In genomic region chr19:1465191-1466016, GRCh38 we compare ENCODE assay signal across 9 cellular contexts. TPM values are rescaled to one million over a fixed set of nuclear protein-coding genes. Genes with fewer than 3 reads are reported as not detected.
DNase-seq lines count a peak whose midpoint lies in the region; ATAC-seq and TF ChIP-seq lines count a peak whose summit lies in the region.
"Had no signal": no experiment of that assay in that cellular context is flagged by ENCODE, and none has a peak within 500 bp of the region (broad histone marks: within the 10 kb centered on the region; RNA-seq: fewer than 3 reads in every experiment).

No MANE protein-coding gene starts in this region.

- TF ChIP-seq CTCF in cardiac muscle cell (IDR thresholded peaks at IDR 0.05; ENCODE audit: low read depth, low read length), result peak; percentile 55

- no peaks in the 10 kb centered on the region for H3K36me3 Mint-ChIP-seq in activated CD4-positive, alpha-beta memory T cell treated with anti-CD3 and anti-CD28 coated beads for 36 hours
- H3K36me3 Mint-ChIP-seq: T-cell had no signal

- H3K4me3 Mint-ChIP-seq in activated CD4-positive, alpha-beta memory T cell treated with anti-CD3 and anti-CD28 coated beads for 36 hours, result no peak overlapping the region
- H3K4me3 Mint-ChIP-seq: T-cell had no signal

- H3K36me3 ChIP-seq in cardiac muscle cell (no peaks in the 10 kb centered on the region), skeletal muscle satellite cell (ENCODE audit: insufficient read depth, low read length) (no peaks in the 10 kb centered on the region)

- peaks cover 3% of the 10 kb centered on the region for H3K4me1 Mint-ChIP-seq in activated CD4-positive, alpha-beta memory T cell treated with anti-CD3 and anti-CD28 coated beads for 36 hours (ENCODE audit: low read depth)

- no peak overlapping the region for H3K4me3 ChIP-seq in cardiac muscle cell
- no peak overlapping the region for H3K4me3 ChIP-seq in skeletal muscle satellite cell (ENCODE audit: low read length)

- peak; percentile 36 to 64 for DNase-seq in NCI-H524 (lab: John Stamatoyannopoulos, UW)
- no peak for DNase-seq in NCI-H524 treated with DMSO at 0.1 percent for 48 hours (lab: John Stamatoyannopoulos, UW)
- peak; percentile 47 for DNase-seq in activated CD4-positive, alpha-beta memory T cell treated with anti-CD3 and anti-CD28 coated beads for 36 hours
- peak in 1 of 2 donors; percentile 73 for DNase-seq in cardiac muscle cell (ENCODE audit: low read depth in 1 of 2, low spot score in 1 of 2)
- DNase-seq in NCI-H1436 treated with DMSO at 0.1 percent for 48 hours (lab: John Stamatoyannopoulos, UW), result no peak
- DNase-seq in NCI-H1092 (lab: John Stamatoyannopoulos, UW), result no peak

- no peak overlapping the region for H3K27ac Mint-ChIP-seq in activated CD4-positive, alpha-beta memory T cell treated with anti-CD3 and anti-CD28 coated beads for 36 hours
- H3K27ac Mint-ChIP-seq: T-cell had no signal

- H3K4me2 ChIP-seq in skeletal muscle satellite cell (ENCODE audit: low read length), result peak overlapping the region; percentile 12

- H3K4me1 ChIP-seq in cardiac muscle cell (ENCODE audit: low read depth), result peaks cover 6% of the 10 kb centered on the region
- peaks cover 22% of the 10 kb centered on the region for H3K4me1 ChIP-seq in skeletal muscle satellite cell (ENCODE audit: control insufficient read depth, insufficient read depth, low read length)

- intact Hi-C loops in activated CD4-positive, alpha-beta memory T cell treated with anti-CD3 and anti-CD28 coated beads for 36 hours (cut with micrococcal nuclease), result no loop called here

- H3K9me3 ChIP-seq in cardiac muscle cell (ENCODE audit: low read depth) (no peaks in the 10 kb centered on the region), skeletal muscle satellite cell (replicated peaks; ENCODE audit: low read length) (no peaks in the 10 kb centered on the region)

- peaks cover 8% of the 10 kb centered on the region for H3K27me3 Mint-ChIP-seq in activated CD4-positive, alpha-beta memory T cell treated with anti-CD3 and anti-CD28 coated beads for 36 hours

- CTCF ChIA-PET in activated CD4-positive, alpha-beta memory T cell treated with anti-CD3 and anti-CD28 coated beads for 36 hours (lab: Charles Lee), result interaction anchor here (1.0 to 2.5 kb wide), 6 partner anchors 9 to 21 kb away, joined by 3 to 20 read pairs (median 6); no protein-coding TSS in a partner anchor

- H3K9me3 Mint-ChIP-seq in activated CD4-positive, alpha-beta memory T cell treated with anti-CD3 and anti-CD28 coated beads for 36 hours, result no peaks in the 10 kb centered on the region
- H3K9me3 Mint-ChIP-seq: T-cell had no signal

- POLR2A ChIA-PET in activated CD4-positive, alpha-beta memory T cell treated with anti-CD3 and anti-CD28 coated beads for 36 hours (lab: Charles Lee), result no interaction called here

- no peak overlapping the region for H3K9ac ChIP-seq in skeletal muscle satellite cell (ENCODE audit: low read depth, low read length)

- ATAC-seq in GM18498 (IDR thresholded peaks at IDR 0.05; ENCODE audit: unreplicated experiment), result no peak

- H3K27me3 ChIP-seq in cardiac muscle cell (peaks cover 70% of the 10 kb centered on the region), skeletal muscle satellite cell (ENCODE audit: control insufficient read depth, insufficient read depth, low read length) (peaks cover 19% of the 10 kb centered on the region)

- no peak overlapping the region for H3K27ac ChIP-seq in cardiac muscle cell

RNA-seq across cellular contexts. Expression of gene C19orf25, which starts 13.6 kb away (rescaled TPM):
- 10 to 100 TPM; 24.4 to 26.9 TPM for total RNA-seq in activated CD4-positive, alpha-beta memory T cell treated with anti-CD3 and anti-CD28 coated beads for 36 hours
- 52.4 and 81.5 TPM in 2 replicates for total RNA-seq in cardiac muscle cell
- polyA plus RNA-seq in cardiac muscle cell, result 56.9 and 84.9 TPM in 2 replicates
- total RNA-seq in skeletal muscle satellite cell (2012; rRNA removed), result 25.3 and 32.4 TPM in 2 replicates

RNA-seq across cellular contexts. Expression of gene APC2, which starts 15.5 kb away (rescaled TPM):
- under 1 TPM; 0.07 to 0.15 TPM for total RNA-seq in activated CD4-positive, alpha-beta memory T cell treated with anti-CD3 and anti-CD28 coated beads for 36 hours
- total RNA-seq in cardiac muscle cell, result 0.42 and 1.3 TPM in 2 replicates
- polyA plus RNA-seq in cardiac muscle cell, result 0.27 and 0.94 TPM in 2 replicates
- total RNA-seq in skeletal muscle satellite cell (2012; rRNA removed), result under 0.01 and 0.51 TPM in 2 replicates

RNA-seq across cellular contexts. Expression of gene PCSK4, which starts 24.7 kb away (rescaled TPM):
- 1 to 10 TPM; 1.5 to 2.7 TPM for total RNA-seq in activated CD4-positive, alpha-beta memory T cell treated with anti-CD3 and anti-CD28 coated beads for 36 hours
- total RNA-seq in cardiac muscle cell, result 11.2 and 28.6 TPM in 2 replicates
- polyA plus RNA-seq in cardiac muscle cell, result 9.6 and 19.2 TPM in 2 replicates
- 0.87 and 2.8 TPM in 2 replicates for total RNA-seq in skeletal muscle satellite cell (2012; rRNA removed)

RNA-seq across cellular contexts. Expression of gene REEP6, which starts 25.6 kb away (rescaled TPM):
- 1 to 10 TPM; 1.8 to 1.9 TPM for total RNA-seq in activated CD4-positive, alpha-beta memory T cell treated with anti-CD3 and anti-CD28 coated beads for 36 hours
- 52.7 and 72.5 TPM in 2 replicates for total RNA-seq in cardiac muscle cell
- 74.7 and 99.8 TPM in 2 replicates for polyA plus RNA-seq in cardiac muscle cell
- total RNA-seq in skeletal muscle satellite cell (2012; rRNA removed), result 3.0 and 3.3 TPM in 2 replicates

RNA-seq across cellular contexts. Expression of gene RPS15, which starts 27.2 kb away (rescaled TPM):
- total RNA-seq in activated CD4-positive, alpha-beta memory T cell treated with anti-CD3 and anti-CD28 coated beads for 36 hours, result 1,000 to 10,000 TPM; 1,642 to 1,717 TPM
- total RNA-seq in cardiac muscle cell, result 3,563 and 6,817 TPM in 2 replicates
- polyA plus RNA-seq in cardiac muscle cell, result 1,008 and 1,129 TPM in 2 replicates
- total RNA-seq in skeletal muscle satellite cell (2012; rRNA removed), result 803 and 928 TPM in 2 replicates

Comparison
In these comparisons a context has a peak if more than half of its experiments do, and no peak if none do; other contexts are left out.
1. DNase-seq: peak in NCI-H524 (2 of 2) and activated CD4-positive, alpha-beta memory T cell treated with anti-CD3 and anti-CD28 coated beads for 36 hours (single experiment); none in NCI-H524 treated with DMSO at 0.1 percent for 48 hours (single experiment), NCI-H1436 treated with DMSO at 0.1 percent for 48 hours (single experiment) and NCI-H1092 (single experiment).